ENCODE assay signal across 8 cellular contexts in genomic region chr21:37563641-37564340, GRCh38.
DNase-seq lines count a peak whose midpoint lies in the region; TF ChIP-seq lines count a peak whose summit lies in the region.

No MANE protein-coding gene starts in this region.

- H3K4me3 ChIP-seq in H7 (ENCODE audit: insufficient read depth, low read depth, low read length) (peak overlapping the region; percentile 62), fibroblast of villous mesenchyme (ENCODE audit: low read depth, low read length) (peak overlapping the region; percentile 61), neutrophil (ENCODE audit: low read depth in 1 of 2, low read length in 1 of 2) (peak overlapping the region; percentile 77 to 81), subcutaneous abdominal adipose tissue (ENCODE audit: low read depth in 1 of 5, low read length in 5 of 5) (peak overlapping the region; percentile 75 to 94 (median 86))

- no peaks in the 10 kb centered on the region for H3K9me3 ChIP-seq in neutrophil
- H3K9me3 ChIP-seq in subcutaneous abdominal adipose tissue (ENCODE audit: control insufficient read depth in 5 of 5, low read length in 5 of 5) = no peaks in the 10 kb centered on the region

- TF ChIP-seq CTCF in fibroblast of villous mesenchyme (IDR thresholded peaks at IDR 0.05; ENCODE audit: insufficient read depth, low read depth, low read length) (peak; percentile 50), neutrophil (IDR thresholded peaks at IDR 0.05) (peak; percentile 46)

- H3K4me1 ChIP-seq in neutrophil (ENCODE audit: control insufficient read depth in 1 of 2, insufficient read depth in 1 of 2, low read depth in 1 of 2, low read length in 1 of 2) = peaks cover 15 to 16% of the 10 kb centered on the region in 2 experiments
- H3K4me1 ChIP-seq in subcutaneous abdominal adipose tissue (ENCODE audit: control insufficient read depth in 5 of 5, insufficient read depth in 5 of 5, low read length in 5 of 5) = peaks cover 6 to 24% (median 19%) of the 10 kb centered on the region in 5 donors

- H3K36me3 ChIP-seq in H7 (replicated peaks; ENCODE audit: control insufficient read depth, insufficient read depth, low read length) (no peaks in the 10 kb centered on the region), neutrophil (no peaks in the 10 kb centered on the region), subcutaneous abdominal adipose tissue (ENCODE audit: control insufficient read depth in 5 of 5, insufficient read depth in 5 of 5, low read length in 5 of 5) (no peaks in the 10 kb centered on the region)

- H3K27ac ChIP-seq in neutrophil (peak overlapping the region; percentile 44), subcutaneous abdominal adipose tissue (ENCODE audit: low read depth, low read length) (peak overlapping the region; percentile 83)

- H3K27me3 ChIP-seq in H7 (ENCODE audit: control insufficient read depth, insufficient read depth, low read length) = peaks cover 2% of the 10 kb centered on the region; the same call in 1 of the 2 replicates
- peaks cover 9% of the 10 kb centered on the region for H3K27me3 ChIP-seq in neutrophil
- H3K27me3 ChIP-seq in subcutaneous abdominal adipose tissue (ENCODE audit: control insufficient read depth in 5 of 5, insufficient read depth in 4 of 5, low read length in 5 of 5) = no peaks in the 10 kb centered on the region

- DNase-seq in GDM1 (lab: John Stamatoyannopoulos, UW) = peak; percentile 93
- peak; percentile 93 for DNase-seq in H7
- DNase-seq in LoVo (ENCODE audit: low spot score) = peak; percentile 96
- peak; percentile 88 to 94 for DNase-seq in SHP77 (lab: John Stamatoyannopoulos, UW)
- peak; percentile 94 for DNase-seq in activated gamma-delta T cell (lab: John Stamatoyannopoulos, UW)
- DNase-seq in fibroblast of villous mesenchyme (ENCODE audit: low read depth) = peak; percentile 91

- peak overlapping the region; percentile 82 to 93 (median 84) for H3K9ac ChIP-seq in subcutaneous abdominal adipose tissue (ENCODE audit: low read length in 5 of 5)

Comparison
In these comparisons a context has a peak if more than half of its experiments do, and no peak if none do; other contexts are left out.
1. Peak in every context shown above with its lines: DNase-seq, H3K4me3 ChIP-seq and H3K27ac ChIP-seq.